Comparison of ENCODE assay signal across 25 cellular contexts in genomic region chrX:49246541-49246940, GRCh38. TPM values are rescaled to one million over a fixed set of nuclear protein-coding genes. Genes with fewer than 3 reads are reported as not detected.
"Had no signal": no experiment of that assay in that cellular context is flagged by ENCODE, and none has a peak within 500 bp of the region (broad histone marks: within the 10 kb centered on the region; RNA-seq: fewer than 3 reads in every experiment).

No MANE protein-coding gene starts in this region.

- DNase-seq: Kasumi-1, MM.1S, NCI-H1092 treated with DMSO at 0.1 percent for 48 hours, NCI-H1436, NCI-H187, NCI-H2029, NCI-H2081 treated with DMSO at 0.1 percent for 48 hours, NCI-H2171, NCI-H226, NCI-H446, NCI-H510A, NCI-H524 treated with DMSO at 0.1 percent for 48 hours, NCI-H69, NCI-H774, RPMI8226, SHP77, SK-N-SH had no signal

- H3K27me3 Mint-ChIP-seq: IgD-negative memory B cell had no signal

- ATAC-seq: K562 had no signal

- H3K36me3 Mint-ChIP-seq: IgD-negative memory B cell had no signal

- FAIRE-seq: HTR-8/SVneo, K562, RCC 7860 had no signal

- H3K27ac ChIP-seq: HL-60, KMS-11 had no signal

- H3K9me3 Mint-ChIP-seq: IgD-negative memory B cell had no signal

- H3K9me3 ChIP-seq: SK-N-SH had no signal

- H3K9ac ChIP-seq: KMS-11, SK-N-SH had no signal

- H3K27ac Mint-ChIP-seq: IgD-negative memory B cell had no signal

- H3K4me3 ChIP-seq: K562 had no signal

- H3K4me3 Mint-ChIP-seq: IgD-negative memory B cell had no signal

RNA-seq across cellular contexts. Expression of gene CACNA1F, which starts 13.4 kb away (rescaled TPM):
- total RNA-seq: M059J, SK-MEL-5 had no signal
- polyA plus RNA-seq: IgD-negative memory B cell, SK-N-SH had no signal
